18 cellular contexts compared by ENCODE assay signal in genomic region chr2:117360586-117360985, GRCh38.
DNase-seq lines count a peak whose midpoint lies in the region; ATAC-seq and TF ChIP-seq lines count a peak whose summit lies in the region.
"Had no signal": no experiment of that assay in that cellular context is flagged by ENCODE, and none has a peak within 500 bp of the region (broad histone marks: within the 10 kb centered on the region; RNA-seq: fewer than 3 reads in every experiment).

No MANE protein-coding gene starts in this region.

- H3K4me3 ChIP-seq in mesendoderm (ENCODE audit: low read length) (no peak overlapping the region), tibial nerve (no peak overlapping the region)
- H3K4me3 ChIP-seq: BLaER1, GM23338 had no signal

- H3K36me3 ChIP-seq in mesendoderm (ENCODE audit: control insufficient read depth, insufficient read depth, low read length) (no peaks in the 10 kb centered on the region), tibial nerve (no peaks in the 10 kb centered on the region)
- H3K36me3 ChIP-seq: BLaER1 had no signal

- no peak overlapping the region for H4K5ac ChIP-seq in mesendoderm (ENCODE audit: low read length)

- no peak overlapping the region for H3K4ac ChIP-seq in mesendoderm (ENCODE audit: low read depth, low read length)

- no peak for ATAC-seq in GM21717 (IDR thresholded peaks at IDR 0.05; ENCODE audit: unreplicated experiment)
- ATAC-seq: CD8-positive, alpha-beta T cell; GM23338; HCT116 had no signal

- H4K8ac ChIP-seq in mesendoderm (ENCODE audit: low read depth, low read length) = no peak overlapping the region

- H3K18ac ChIP-seq in mesendoderm (ENCODE audit: low read length) = no peak overlapping the region

- no peak overlapping the region for H3K56ac ChIP-seq in mesendoderm (ENCODE audit: low read length)

- H3K9ac ChIP-seq in mesendoderm (ENCODE audit: low read length) = no peak overlapping the region
- H3K9ac ChIP-seq: BLaER1 had no signal

- H3K9me3 ChIP-seq in tibial nerve = peaks cover 0 to 3% (median 0%) of the 10 kb centered on the region in 4 donors
- H3K9me3 ChIP-seq: BLaER1, Caco-2 had no signal

- DNase-seq in DMS53 (lab: John Stamatoyannopoulos, UW) (peak; percentile 33), DMS53 treated with DMSO at 0.1 percent for 48 hours (lab: John Stamatoyannopoulos, UW; ENCODE audit: unreplicated experiment) (no peak), epithelial cell of prostate (ENCODE audit: low read depth, low spot score) (no peak), mesendoderm (peak; percentile 9), tibial nerve (ENCODE audit: low spot score in 2 of 2) (no peak)
- DNase-seq in activated naive CD4-positive, alpha-beta T cell (lab: John Stamatoyannopoulos, UW) = no peak
- DNase-seq: Caco-2; CD4-positive, CD25-positive, alpha-beta regulatory T cell; CD8-positive, alpha-beta T cell; DMS 273 treated with DMSO at 0.1 percent for 48 hours; DND-41; H9 had no signal

- H2BK15ac ChIP-seq in mesendoderm (replicated peaks; ENCODE audit: low read depth) = no peak overlapping the region

- TF ChIP-seq CTCF in tibial nerve (IDR thresholded peaks at IDR 0.05) = no peak

- H3K79me2 ChIP-seq in mesendoderm (ENCODE audit: control insufficient read depth, insufficient read depth, low read length) = no peaks in the 10 kb centered on the region

- H3K27ac ChIP-seq in epithelial cell of prostate = peak overlapping the region; percentile 26
- H3K27ac ChIP-seq in mesendoderm (ENCODE audit: low read depth, low read length) = no peak overlapping the region
- H3K27ac ChIP-seq in tibial nerve = no peak overlapping the region
- H3K27ac ChIP-seq: 22Rv1, BLaER1, C4-2B had no signal

- no peak overlapping the region for H3K23ac ChIP-seq in mesendoderm (ENCODE audit: low read length)

- WGBS in mesendoderm (ENCODE audit: extremely low coverage, insufficient coverage, low lambda C conversion rate) = no CpG with 5 or more reads among the region's 2 CpGs
- 93 to 97% methylated on average over 2 of the region's 2 CpGs for WGBS in tibial nerve, 2 donors

- H2BK120ac ChIP-seq in mesendoderm (ENCODE audit: low read depth, low read length) = no peak overlapping the region

- H3K4me1 ChIP-seq in mesendoderm (ENCODE audit: control insufficient read depth, low read depth, low read length) (no peaks in the 10 kb centered on the region), tibial nerve (no peaks in the 10 kb centered on the region)
- H3K4me1 ChIP-seq: BLaER1, Caco-2 had no signal

- TF ChIP-seq EP300 in tibial nerve (IDR thresholded peaks at IDR 0.05) = no peak

- H3K79me1 ChIP-seq in mesendoderm (ENCODE audit: low read length) = no peaks in the 10 kb centered on the region

- H2AK5ac ChIP-seq in mesendoderm (ENCODE audit: low read length) = no peak overlapping the region

- H3K27me3 ChIP-seq in mesendoderm (ENCODE audit: insufficient read depth, low read length, poor library complexity) (no peaks in the 10 kb centered on the region), tibial nerve (no peaks in the 10 kb centered on the region)
- H3K27me3 ChIP-seq: BLaER1 had no signal

- H3K4me2 ChIP-seq in mesendoderm (ENCODE audit: low read length) = no peak overlapping the region
- H3K4me2 ChIP-seq: BLaER1, GM23338 had no signal

- no peak overlapping the region for H2BK5ac ChIP-seq in mesendoderm (ENCODE audit: low read length)

- TF ChIP-seq POLR2A in tibial nerve (IDR thresholded peaks at IDR 0.05) = no peak

Comparison
In these comparisons a context has a peak if more than half of its experiments do, and no peak if none do; other contexts are left out.
1. DNase-seq: peak in DMS53 (single experiment) and mesendoderm (single experiment); none in DMS53 treated with DMSO at 0.1 percent for 48 hours (single experiment), epithelial cell of prostate (single experiment), tibial nerve (0 of 2) and activated naive CD4-positive, alpha-beta T cell (0 of 4).